ENCODE assay signal across 9 cellular contexts in the genomic region with DNA sequence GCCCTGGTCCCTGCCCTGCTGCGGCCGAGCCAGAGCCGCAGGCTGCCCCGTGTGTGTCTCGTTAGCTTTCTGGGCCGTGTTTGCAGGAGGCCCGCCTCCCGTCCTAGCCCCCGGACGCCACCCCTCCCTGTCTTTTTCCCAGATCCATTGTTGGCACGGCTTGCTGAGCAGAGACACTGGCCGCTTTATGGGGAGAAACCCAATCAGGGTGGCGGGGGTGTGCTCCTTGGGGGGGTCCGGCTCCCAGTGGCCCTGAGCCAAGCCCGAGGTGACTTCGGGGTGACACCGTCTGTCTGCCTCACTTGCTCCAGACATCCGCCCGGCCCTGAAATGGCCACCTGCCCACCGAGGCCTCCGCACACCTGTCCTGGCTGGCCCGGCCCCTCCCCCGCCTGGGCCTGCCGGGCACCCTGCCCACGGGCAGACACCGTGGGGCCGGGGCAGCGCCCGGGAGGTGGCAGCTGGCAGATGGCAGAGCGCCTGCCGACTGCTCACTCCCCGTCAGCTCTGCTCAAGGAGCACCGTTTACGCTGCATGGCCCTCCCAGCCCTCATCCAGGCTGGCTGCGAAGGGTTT. TPM values are rescaled to one million over a fixed set of nuclear protein-coding genes. Genes with fewer than 3 reads are reported as not detected.
DNase-seq lines count a peak whose midpoint lies in the region; ATAC-seq, FAIRE-seq and TF ChIP-seq lines count a peak whose summit lies in the region.
"Had no signal": no experiment of that assay in that cellular context is flagged by ENCODE, and none has a peak within 500 bp of the region (broad histone marks: within the 10 kb centered on the region; RNA-seq: fewer than 3 reads in every experiment).

No MANE protein-coding gene starts in this region.

- peaks cover 8% of the 10 kb centered on the region for H3K36me3 ChIP-seq in astrocyte (ENCODE audit: insufficient read depth, low read length)

- H3K27ac Mint-ChIP-seq in astrocyte (ENCODE audit: unreplicated experiment) = no peak overlapping the region

- no peaks in the 10 kb centered on the region for H3K27me3 ChIP-seq in astrocyte (ENCODE audit: insufficient read depth, low read length)

- peak; percentile 61 for ATAC-seq in left colon

- peaks cover 90% of the 10 kb centered on the region for H4K20me1 ChIP-seq in astrocyte (ENCODE audit: insufficient read depth, low read length)

- DNase-seq in NCI-H128 (lab: John Stamatoyannopoulos, UW; ENCODE audit: unreplicated experiment) (peak; percentile 62), astrocyte (ENCODE audit: low read depth) (no peak), left colon (peak; percentile 58 to 59), superior temporal gyrus (ENCODE audit: extremely low spot score) (peak; percentile 82), OCI-M1 (lab: John Stamatoyannopoulos, UW) (no peak), activated gamma-delta T cell (lab: John Stamatoyannopoulos, UW) (no peak), RKO (ENCODE audit: low spot score) (no peak), dermis blood vessel endothelial cell (no peak)
- DNase-seq: activated CD4-positive, alpha-beta T cell treated with anti-CD3 and anti-CD28 coated beads, Interleukin-2, amount 50 U/mL, for 1 hour had no signal

- H3K4me1 Mint-ChIP-seq in astrocyte (ENCODE audit: low read depth, unreplicated experiment) = peaks cover 3% of the 10 kb centered on the region

- H2AFZ ChIP-seq in astrocyte (ENCODE audit: low read depth, low read length) = no peak overlapping the region

- peak overlapping the region; percentile 40 for H3K27ac ChIP-seq in astrocyte (ENCODE audit: low read depth, low read length)

- peak overlapping the region; percentile 9 for H3K4me2 ChIP-seq in astrocyte (ENCODE audit: low read length)

- no peak overlapping the region for H3K4me3 Mint-ChIP-seq in astrocyte (ENCODE audit: unreplicated experiment)

- H3K36me3 Mint-ChIP-seq in astrocyte (ENCODE audit: low read depth, unreplicated experiment) = no peaks in the 10 kb centered on the region

- H3K4me3 ChIP-seq in astrocyte (ENCODE audit: insufficient read depth, low read depth, low read length) = no peak overlapping the region

- H3K79me2 ChIP-seq in astrocyte (ENCODE audit: insufficient read depth, low read length) = peaks cover 65% of the 10 kb centered on the region

- H3K9ac ChIP-seq in astrocyte (ENCODE audit: low read length) = peak overlapping the region; percentile 58

- FAIRE-seq in astrocyte (lab: Jason Lieb, UNC) = no peak

- peaks cover 77% of the 10 kb centered on the region for H3K4me1 ChIP-seq in astrocyte (ENCODE audit: insufficient read depth, low read length)

- H3K9me3 ChIP-seq in astrocyte (ENCODE audit: insufficient read depth, low read depth, low read length) = no peaks in the 10 kb centered on the region

- H3K9me3 Mint-ChIP-seq in astrocyte (ENCODE audit: unreplicated experiment) = no peaks in the 10 kb centered on the region

- peaks cover 18% of the 10 kb centered on the region for H3K27me3 Mint-ChIP-seq in astrocyte (ENCODE audit: low read depth, unreplicated experiment)

- no peak for TF ChIP-seq CTCF in astrocyte (IDR thresholded peaks at IDR 0.05; ENCODE audit: insufficient read depth, low read depth, low read length)

- intact Hi-C loops in left colon (cut with DNase I, micrococcal nuclease) = no loop called here

RNA-seq across cellular contexts. Expression of a gene that starts 43.1 kb away (rescaled TPM):
- total RNA-seq in astrocyte (8.4 and 9.6 TPM in 2 replicates), left colon (10 to 100 TPM; 70.4 to 73.9 TPM), dermis blood vessel endothelial cell (12.5 and 20.6 TPM in 2 replicates)

Comparison
In these comparisons a context has a peak if more than half of its experiments do, and no peak if none do; other contexts are left out.
1. DNase-seq: peak in NCI-H128 (single experiment), left colon (2 of 2) and superior temporal gyrus (single experiment); none in astrocyte (single experiment), OCI-M1 (single experiment), activated gamma-delta T cell (single experiment), RKO (single experiment) and dermis blood vessel endothelial cell (single experiment).